In genomic region chr18:31943895-31944816, GRCh38 we compare ENCODE assay signal across 8 cellular contexts. TPM values are rescaled to one million over a fixed set of nuclear protein-coding genes. Genes with fewer than 3 reads are reported as not detected.
DNase-seq lines count a peak whose midpoint lies in the region; ATAC-seq, FAIRE-seq and TF ChIP-seq lines count a peak whose summit lies in the region.

No MANE protein-coding gene starts in this region.

- no peaks in the 10 kb centered on the region for H3K27me3 Mint-ChIP-seq in activated T-cell treated with anti-CD3 and anti-CD28 coated beads, Interleukin-2, amount 50 U/mL, for 4 hours (ENCODE audit: low read depth)

- no peak for ATAC-seq in activated T-cell treated with anti-CD3 and anti-CD28 coated beads, Interleukin-2, amount 50 U/mL, for 4 hours
- no peak for ATAC-seq in left lung
- ATAC-seq in GM21786 (IDR thresholded peaks at IDR 0.05; ENCODE audit: unreplicated experiment) = no peak

- no peaks in the 10 kb centered on the region for H3K9me3 Mint-ChIP-seq in activated T-cell treated with anti-CD3 and anti-CD28 coated beads, Interleukin-2, amount 50 U/mL, for 4 hours

- peaks cover 38% of the 10 kb centered on the region for H3K4me1 Mint-ChIP-seq in activated T-cell treated with anti-CD3 and anti-CD28 coated beads, Interleukin-2, amount 50 U/mL, for 4 hours (ENCODE audit: low read depth)

- H3K36me3 ChIP-seq in left lung (no peaks in the 10 kb centered on the region), tibial artery (no peaks in the 10 kb centered on the region)

- H3K4me3 ChIP-seq in left lung = peak overlapping the region; percentile 79 to 87
- peak overlapping the region; percentile 70 to 87 for H3K4me3 ChIP-seq in tibial artery

- no peaks in the 10 kb centered on the region for H3K9me3 ChIP-seq in left lung
- H3K9me3 ChIP-seq in tibial artery = no peaks in the 10 kb centered on the region

- intact Hi-C loops in left lung (cut with DNase I) = no loop called here
- intact Hi-C loops in tibial artery (cut with DNase I; ENCODE audit: low total_unique reads) = no loop called here

- FAIRE-seq in H54 (lab: Jason Lieb, UNC) = no peak

- no peak for TF ChIP-seq CTCF in left lung (IDR thresholded peaks at IDR 0.05)
- TF ChIP-seq CTCF in tibial artery (IDR thresholded peaks at IDR 0.05) = no peak

- H3K4me1 ChIP-seq in left lung (peaks cover 8 to 38% of the 10 kb centered on the region in 2 donors), tibial artery (peaks cover 0 to 38% (median 29%) of the 10 kb centered on the region in 4 donors)

- H3K27me3 ChIP-seq in left lung (no peaks in the 10 kb centered on the region), tibial artery (no peaks in the 10 kb centered on the region)

- peaks cover 8% of the 10 kb centered on the region for H3K36me3 Mint-ChIP-seq in activated T-cell treated with anti-CD3 and anti-CD28 coated beads, Interleukin-2, amount 50 U/mL, for 4 hours (ENCODE audit: insufficient read depth)

- peak overlapping the region; percentile 72 for H3K27ac ChIP-seq in angular gyrus (ENCODE audit: low read depth, low read length)
- peak overlapping the region in 1 of 2 donors; percentile 97 for H3K27ac ChIP-seq in left lung
- peak overlapping the region; percentile 88 to 92 for H3K27ac ChIP-seq in tibial artery

- peak overlapping the region; percentile 99 for H3K4me3 Mint-ChIP-seq in activated T-cell treated with anti-CD3 and anti-CD28 coated beads, Interleukin-2, amount 50 U/mL, for 4 hours

- no peak for TF ChIP-seq POLR2A in H54 (IDR thresholded peaks at IDR 0.05; ENCODE audit: low read depth, low read length)

- no peak for DNase-seq in activated T-cell treated with anti-CD3 and anti-CD28 coated beads, Interleukin-2, amount 50 U/mL, for 4 hours
- DNase-seq in activated T-cell treated with anti-CD3 and anti-CD28 coated beads for 4 hours = no peak
- DNase-seq in left lung = no peak
- no peak for DNase-seq in tibial artery
- DNase-seq in H54 (ENCODE audit: insufficient read length, low spot score) = no peak
- no peak for DNase-seq in GOT3 (lab: John Stamatoyannopoulos, UW)

RNA-seq across cellular contexts. Expression of gene TRAPPC8, which starts 1.2 kb away (rescaled TPM):
- 10 to 100 TPM; 32.3 to 35.9 (median 33.9) TPM for total RNA-seq in activated T-cell treated with anti-CD3 and anti-CD28 coated beads, Interleukin-2, amount 50 U/mL, for 4 hours
- 10 to 100 TPM; 49.0 to 49.1 TPM for total RNA-seq in left lung
